ENCODE assay signal across 8 cellular contexts in the genomic region with DNA sequence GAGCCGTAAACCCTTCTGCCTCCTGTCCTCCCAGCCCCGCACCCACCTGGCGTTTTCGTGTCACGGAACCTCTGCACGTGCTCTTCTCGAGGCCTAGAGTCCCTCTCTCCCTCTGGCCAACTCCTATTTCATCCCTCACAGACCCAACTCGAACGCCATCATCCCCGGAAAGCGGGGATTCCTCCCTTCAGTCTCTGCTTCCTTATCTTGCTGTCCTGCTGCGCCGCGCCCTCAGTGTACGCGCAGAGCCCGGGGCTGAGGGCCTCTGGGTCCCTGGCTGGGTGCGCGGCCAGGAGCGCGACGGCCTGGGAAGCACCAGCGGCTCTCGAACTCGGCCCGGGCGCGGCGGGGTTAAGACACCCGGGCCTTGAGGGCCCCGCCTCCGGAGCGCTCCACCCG. TPM values are rescaled to one million over a fixed set of nuclear protein-coding genes. Genes with fewer than 3 reads are reported as not detected.
DNase-seq lines count a peak whose midpoint lies in the region; TF ChIP-seq lines count a peak whose summit lies in the region.

No MANE protein-coding gene starts in this region.

- H3K4me1 Mint-ChIP-seq in MCF 10A (ENCODE audit: insufficient read depth, unreplicated experiment): peaks cover 26% of the 10 kb centered on the region

- POLR2A ChIA-PET in MCF 10A (lab: Yijun Ruan, JAX): interaction anchor here (0.7 to 3.1 kb wide), 13 partner anchors 8 to 449 kb away, joined by 3 to 26 read pairs (median 5); a partner anchor contains a TSS

- no peaks in the 10 kb centered on the region for H3K27me3 ChIP-seq in kidney epithelial cell (ENCODE audit: control insufficient read depth, insufficient read depth, low read length)

- TF ChIP-seq POLR2A in Raji (IDR thresholded peaks at IDR 0.05; ENCODE audit: insufficient read depth, low read depth, low read length): peak; percentile 89

- intact Hi-C loops in MCF 10A (cut with micrococcal nuclease): loop anchor here (1.0 kb wide), 2 partner anchors 18 to 88 kb away; no protein-coding TSS in a partner anchor

- no peaks in the 10 kb centered on the region for H3K9me3 Mint-ChIP-seq in MCF 10A (ENCODE audit: unreplicated experiment)

- peak overlapping the region; percentile 100 for H3K4me3 Mint-ChIP-seq in MCF 10A (ENCODE audit: unreplicated experiment)

- no peaks in the 10 kb centered on the region for H3K27me3 Mint-ChIP-seq in MCF 10A (ENCODE audit: insufficient read depth, unreplicated experiment)

- peak overlapping the region; percentile 68 for H3K4me3 ChIP-seq in kidney epithelial cell (ENCODE audit: low read depth, low read length)

- H3K9me3 ChIP-seq in KOPT-K1 (ENCODE audit: insufficient read depth, low read length, poor library complexity, severe bottlenecking): no peaks in the 10 kb centered on the region

- DNase-seq in activated T-cell treated with anti-CD3 and anti-CD28 coated beads for 48 hours (ENCODE audit: low read depth): peak; percentile 81
- DNase-seq in activated T-cell treated with anti-CD3 and anti-CD28 coated beads for 4 hours: no peak
- peak; percentile 81 for DNase-seq in GOT3 (lab: John Stamatoyannopoulos, UW)
- peak; percentile 84 for DNase-seq in MCF 10A (ENCODE audit: unreplicated experiment)
- DNase-seq in kidney epithelial cell (ENCODE audit: low read depth): no peak
- DNase-seq in stimulated activated CD4-positive, alpha-beta T cell treated with anti-CD3 and anti-CD28 coated beads, Interleukin-15, amount 100 ng/mL, for 24 hours: peak; percentile 87

- CTCF ChIA-PET in MCF 10A (lab: Yijun Ruan, JAX): interaction anchor here (0.6 to 3.1 kb wide), 14 partner anchors 19 to 762 kb away, joined by 3 to 17 read pairs (median 4); a partner anchor contains a TSS

- peak overlapping the region; percentile 87 for H3K27ac ChIP-seq in KOPT-K1 (ENCODE audit: low read depth, low read length, poor library complexity, severe bottlenecking)

- TF ChIP-seq CTCF in MCF 10A (IDR thresholded peaks at IDR 0.05; ENCODE audit: unreplicated experiment) (no peak), kidney epithelial cell (IDR thresholded peaks at IDR 0.05; ENCODE audit: insufficient read depth, low read length, poor library complexity, severe bottlenecking) (no peak)

- peaks cover 27% of the 10 kb centered on the region for H3K36me3 Mint-ChIP-seq in MCF 10A (ENCODE audit: insufficient read depth, unreplicated experiment)

- BruUV-seq in MCF 10A (replicated peaks; lab: Mats Ljungman, UMichigan): no TSS peak

- H3K27ac Mint-ChIP-seq in MCF 10A (ENCODE audit: low read depth, unreplicated experiment): peak overlapping the region; percentile 98

- H3K36me3 ChIP-seq in KOPT-K1 (ENCODE audit: insufficient read depth, low read length) (peaks cover 46% of the 10 kb centered on the region), kidney epithelial cell (ENCODE audit: control insufficient read depth, insufficient read depth, low read length) (no peaks in the 10 kb centered on the region)

RNA-seq across cellular contexts. Expression of a gene that starts 0.5 kb away (rescaled TPM):
- total RNA-seq in MCF 10A (2022) (9.9 and 11.2 TPM in 2 replicates), kidney epithelial cell (12.8 and 24.3 TPM in 2 replicates)

RNA-seq across cellular contexts. Expression of a gene that starts 19.9 kb away (rescaled TPM):
- total RNA-seq in MCF 10A (2022) (10.6 and 16.9 TPM in 2 replicates), kidney epithelial cell (94.8 and 128 TPM in 2 replicates)

Comparison
In these comparisons a context has a peak if more than half of its experiments do, and no peak if none do; other contexts are left out.
1. DNase-seq: peak in activated T-cell treated with anti-CD3 and anti-CD28 coated beads for 48 hours (single experiment), GOT3 (single experiment), MCF 10A (single experiment) and stimulated activated CD4-positive, alpha-beta T cell treated with anti-CD3 and anti-CD28 coated beads, Interleukin-15, amount 100 ng/mL, for 24 hours (single experiment); none in activated T-cell treated with anti-CD3 and anti-CD28 coated beads for 4 hours (single experiment) and kidney epithelial cell (single experiment).